Comparison of ENCODE assay signal across 35 cellular contexts in genomic region chr18:24333116-24333515, GRCh38.
"Had no signal": no experiment of that assay in that cellular context is flagged by ENCODE, and none has a peak within 500 bp of the region (broad histone marks: within the 10 kb centered on the region; RNA-seq: fewer than 3 reads in every experiment).

No MANE protein-coding gene starts in this region.

- H3K4me1 ChIP-seq: ascending aorta, breast epithelium, SJCRH30 had no signal

- H3K27ac Mint-ChIP-seq: activated CD4-positive, alpha-beta T cell treated with anti-CD3 and anti-CD28 coated beads, Interleukin-2, amount 10 ng/mL, durations not matched to agents 24 days and 14 days; activated CD8-positive, alpha-beta T cell treated with anti-CD3 and anti-CD28 coated beads for 36 hours; activated naive CD4-positive, alpha-beta T cell treated with anti-CD3 and anti-CD28 coated beads, Interleukin-2, amount 50 U/mL, for 24 hours; activated naive CD8-positive, alpha-beta T cell treated with anti-CD3 and anti-CD28 coated beads, Interleukin-2, amount 10 ng/mL, durations not matched to agents 7 days and 5 days; activated T-helper 2 cell treated with anti-CD3 and anti-CD28 coated beads, Interferon-gamma antibody, Interleukin-2, Interleukin-4, amounts not matched to agents 10 μg/mL and 5 μg/mL and 100 μg/mL, durations not matched to agents 14 hours and 24 hours and 36 hours had no signal

- DNase-seq: activated CD4-positive, alpha-beta T cell treated with anti-CD3 and anti-CD28 coated beads for 1 hour; activated CD4-positive, alpha-beta T cell treated with anti-CD3 and anti-CD28 coated beads, Interleukin-2, amount 10 ng/mL, durations not matched to agents 24 days and 14 days; activated CD4-positive, alpha-beta T cell treated with anti-CD3 and anti-CD28 coated beads, Interleukin-2, amount 50 U/mL, for 4 hours; activated CD4-positive, CD25-positive, alpha-beta regulatory T cell; activated CD8-positive, alpha-beta T cell treated with anti-CD3 and anti-CD28 coated beads for 36 hours; activated gamma-delta T cell; activated naive CD4-positive, alpha-beta T cell treated with Interleukin-2 at 50 U/mL for 16 hours; activated naive CD8-positive, alpha-beta T cell treated with anti-CD3 and anti-CD28 coated beads, Interleukin-2, amount 10 ng/mL, durations not matched to agents 7 days and 5 days; activated T-cell treated with anti-CD3 and anti-CD28 coated beads, Interleukin-2, amount 50 U/mL, for 1 hour; amygdala; caudate nucleus; cerebellar nuclear complex; NCI-H1092 treated with DMSO at 0.1 percent for 48 hours; NCI-H1417; NCI-H146; NCI-H187; NCI-H2029 treated with DMSO at 0.1 percent for 48 hours; NCI-H2107; NCI-H2171; NCI-H510A; NCI-H526; NCI-H748 treated with DMSO at 0.1 percent for 48 hours; NK-92 treated with Interleukin-12 subunit alpha and Interleukin-12 subunit beta, amount 100 ng/mL, for 24 hours; PC-3; SHP77; SJCRH30; T1000; WERI-Rb-1 had no signal

- FAIRE-seq: K562, RCC 7860 had no signal

- H3K9me3 Mint-ChIP-seq: activated CD4-positive, alpha-beta T cell treated with anti-CD3 and anti-CD28 coated beads, Interleukin-2, amount 10 ng/mL, durations not matched to agents 24 days and 14 days; activated CD8-positive, alpha-beta T cell treated with anti-CD3 and anti-CD28 coated beads for 36 hours; activated naive CD4-positive, alpha-beta T cell treated with anti-CD3 and anti-CD28 coated beads, Interleukin-2, amount 50 U/mL, for 24 hours; activated T-helper 2 cell treated with anti-CD3 and anti-CD28 coated beads, Interferon-gamma antibody, Interleukin-2, Interleukin-4, amounts not matched to agents 10 μg/mL and 5 μg/mL and 100 μg/mL, durations not matched to agents 14 hours and 24 hours and 36 hours had no signal

- H3K4me1 Mint-ChIP-seq: activated CD4-positive, alpha-beta T cell treated with anti-CD3 and anti-CD28 coated beads, Interleukin-2, amount 10 ng/mL, durations not matched to agents 24 days and 14 days; activated naive CD4-positive, alpha-beta T cell treated with anti-CD3 and anti-CD28 coated beads, Interleukin-2, amount 50 U/mL, for 24 hours; activated naive CD8-positive, alpha-beta T cell treated with anti-CD3 and anti-CD28 coated beads, Interleukin-2, amount 10 ng/mL, durations not matched to agents 7 days and 5 days had no signal

- H3K36me3 Mint-ChIP-seq: activated naive CD8-positive, alpha-beta T cell treated with anti-CD3 and anti-CD28 coated beads, Interleukin-2, amount 10 ng/mL, durations not matched to agents 7 days and 5 days had no signal

- H3K36me3 ChIP-seq: ascending aorta, breast epithelium, SJCRH30, WERI-Rb-1 had no signal

- H3K27ac ChIP-seq: ascending aorta, breast epithelium, SJCRH30, SK-N-MC, WERI-Rb-1 had no signal

- H3K27me3 Mint-ChIP-seq: activated CD4-positive, alpha-beta T cell treated with anti-CD3 and anti-CD28 coated beads, Interleukin-2, amount 10 ng/mL, durations not matched to agents 24 days and 14 days; activated CD8-positive, alpha-beta T cell treated with anti-CD3 and anti-CD28 coated beads for 36 hours; activated naive CD4-positive, alpha-beta T cell treated with anti-CD3 and anti-CD28 coated beads, Interleukin-2, amount 50 U/mL, for 24 hours had no signal

- ATAC-seq: activated CD8-positive, alpha-beta T cell treated with anti-CD3 and anti-CD28 coated beads for 36 hours; K562; PC-3 had no signal

- H3K27me3 ChIP-seq: ascending aorta, breast epithelium, SJCRH30 had no signal

- H3K9me3 ChIP-seq: ascending aorta, breast epithelium, SJCRH30 had no signal

- H3K4me3 ChIP-seq: ascending aorta, breast epithelium, K562, SJCRH30, SK-N-MC had no signal

- H3K4me3 Mint-ChIP-seq: activated CD4-positive, alpha-beta T cell treated with anti-CD3 and anti-CD28 coated beads, Interleukin-2, amount 10 ng/mL, durations not matched to agents 24 days and 14 days; activated CD8-positive, alpha-beta T cell treated with anti-CD3 and anti-CD28 coated beads for 36 hours; activated naive CD4-positive, alpha-beta T cell treated with anti-CD3 and anti-CD28 coated beads, Interleukin-2, amount 50 U/mL, for 24 hours; activated naive CD8-positive, alpha-beta T cell treated with anti-CD3 and anti-CD28 coated beads, Interleukin-2, amount 10 ng/mL, durations not matched to agents 7 days and 5 days had no signal
